21 cellular contexts compared by ENCODE assay signal in the genomic region with DNA sequence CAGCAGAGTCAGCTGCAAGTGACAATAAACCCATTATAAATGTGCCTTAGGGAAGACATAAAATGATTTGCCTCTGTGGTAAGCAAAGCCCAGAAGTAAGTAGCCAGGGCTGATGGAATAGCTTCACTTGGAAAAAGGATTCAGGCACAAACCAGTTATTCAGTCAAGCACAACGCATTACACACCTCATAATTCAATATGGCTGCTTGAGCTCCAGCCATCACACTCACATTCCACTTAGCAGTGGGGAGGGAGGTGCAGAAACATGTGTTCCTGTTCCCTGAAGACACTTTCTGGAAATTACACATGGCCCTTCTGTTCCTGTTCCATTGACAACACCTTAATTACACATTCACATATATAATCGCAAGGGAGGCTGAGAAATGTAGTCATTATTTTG.
DNase-seq lines count a peak whose midpoint lies in the region; ATAC-seq, FAIRE-seq and TF ChIP-seq lines count a peak whose summit lies in the region.
"Had no signal": no experiment of that assay in that cellular context is flagged by ENCODE, and none has a peak within 500 bp of the region (broad histone marks: within the 10 kb centered on the region; RNA-seq: fewer than 3 reads in every experiment).

No MANE protein-coding gene starts in this region.

- ATAC-seq in left colon, result peak; percentile 48
- ATAC-seq in GM19023 (IDR thresholded peaks at IDR 0.05; ENCODE audit: unreplicated experiment), result no peak
- ATAC-seq in HG03342 (IDR thresholded peaks at IDR 0.05; ENCODE audit: unreplicated experiment), result no peak
- ATAC-seq: GM23338, HCT116 had no signal

- no peak for DNase-seq in HTR-8/SVneo (ENCODE audit: insufficient read length, low spot score)
- DNase-seq in left colon, result no peak
- DNase-seq in transverse colon, result no peak
- no peak for DNase-seq in GF-D8 (lab: John Stamatoyannopoulos, UW)
- DNase-seq: C1 segment of cervical spinal cord; CD4-positive, CD25-positive, alpha-beta regulatory T cell; CD8-positive, alpha-beta memory T cell; COR-L47; DMS 273 treated with DMSO at 0.1 percent for 48 hours; DMS53; DND-41; EL; H7; IMR-90; KBM-7 had no signal

- WGBS in transverse colon (ENCODE audit: low coverage in 1 of 2), 2 donors, result 71 to 80% methylated on average over 1 to 2 of the region's 2 CpGs

- H3K9me3 ChIP-seq in BLaER1 (peaks cover 5% of the 10 kb centered on the region; the same call in 1 of the 2 replicates), transverse colon (no peaks in the 10 kb centered on the region)

- in situ Hi-C loops in transverse colon (cut with MboI; ENCODE audit: low pct_ligation_motif_present in 1 of 4, low pct_unique_long_range_greater_than_20kb in 1 of 4, low sequenced_read_pairs in 3 of 4), result loop anchor here in 1 of 4 donors (5.0 kb wide), 1 partner anchor 384 kb away; no protein-coding TSS in a partner anchor

- H3K36me3 ChIP-seq in BLaER1, result no peaks in the 10 kb centered on the region
- no peaks in the 10 kb centered on the region for H3K36me3 ChIP-seq in transverse colon

- H3K4me1 ChIP-seq in BLaER1, result peaks cover 41% of the 10 kb centered on the region
- peaks cover 9 to 18% (median 15%) of the 10 kb centered on the region in 4 donors for H3K4me1 ChIP-seq in transverse colon

- no peak overlapping the region for H3K9ac ChIP-seq in BLaER1

- H3K4me2 ChIP-seq in BLaER1, result 0 out of 2 replicates have a peak overlapping the region, but pooled peaks have one; percentile 7
- H3K4me2 ChIP-seq: GM23338 had no signal

- H4K20me1 ChIP-seq in BLaER1, result no peaks in the 10 kb centered on the region

- no peak for TF ChIP-seq EP300 in transverse colon (IDR thresholded peaks at IDR 0.05; ENCODE audit: low read depth)

- no peak for TF ChIP-seq POLR2A in transverse colon (IDR thresholded peaks at IDR 0.05)

- TF ChIP-seq CTCF in transverse colon (IDR thresholded peaks at IDR 0.05), result no peak

- no peak overlapping the region for H3K4me3 ChIP-seq in BLaER1
- no peak overlapping the region for H3K4me3 ChIP-seq in transverse colon
- H3K4me3 ChIP-seq: GM23338 had no signal

- no peaks in the 10 kb centered on the region for H3K27me3 ChIP-seq in BLaER1
- H3K27me3 ChIP-seq in transverse colon, result no peaks in the 10 kb centered on the region

- H3K27ac ChIP-seq in BLaER1 (no peak overlapping the region), transverse colon (peak overlapping the region in 3 of 4 donors; percentile 72 to 77 (median 73))

- peak; percentile 86 for FAIRE-seq in HTR-8/SVneo (lab: Jason Lieb, UNC)
- FAIRE-seq: GM12891 had no signal

- intact Hi-C loops in left colon (cut with DNase I, micrococcal nuclease), result no loop called here
- intact Hi-C loops in transverse colon (cut with DNase I; ENCODE audit: low total_unique reads), result no loop called here
